In genomic region chr12:126688556-126688955, GRCh38 we compare ENCODE assay signal across 7 cellular contexts.
"Had no signal": no experiment of that assay in that cellular context is flagged by ENCODE, and none has a peak within 500 bp of the region (broad histone marks: within the 10 kb centered on the region; RNA-seq: fewer than 3 reads in every experiment).

No MANE protein-coding gene starts in this region.

- ATAC-seq: HepG2, K562 had no signal

- H3K4me1 Mint-ChIP-seq: IgD-negative memory B cell had no signal

- H3K4me3 ChIP-seq: K562 had no signal

- DNase-seq: IMR-90, KBM-7, KG1 had no signal

- H3K36me3 Mint-ChIP-seq: IgD-negative memory B cell had no signal

- H3K27ac ChIP-seq: HL-60 had no signal

- H3K27me3 Mint-ChIP-seq: IgD-negative memory B cell had no signal

- H3K4me3 Mint-ChIP-seq: IgD-negative memory B cell had no signal
